ENCODE assay signal across 8 cellular contexts in genomic region chr22:20507253-20508066, GRCh38. TPM values are rescaled to one million over a fixed set of nuclear protein-coding genes. Genes with fewer than 3 reads are reported as not detected.
DNase-seq lines count a peak whose midpoint lies in the region.

A gene with protein sequence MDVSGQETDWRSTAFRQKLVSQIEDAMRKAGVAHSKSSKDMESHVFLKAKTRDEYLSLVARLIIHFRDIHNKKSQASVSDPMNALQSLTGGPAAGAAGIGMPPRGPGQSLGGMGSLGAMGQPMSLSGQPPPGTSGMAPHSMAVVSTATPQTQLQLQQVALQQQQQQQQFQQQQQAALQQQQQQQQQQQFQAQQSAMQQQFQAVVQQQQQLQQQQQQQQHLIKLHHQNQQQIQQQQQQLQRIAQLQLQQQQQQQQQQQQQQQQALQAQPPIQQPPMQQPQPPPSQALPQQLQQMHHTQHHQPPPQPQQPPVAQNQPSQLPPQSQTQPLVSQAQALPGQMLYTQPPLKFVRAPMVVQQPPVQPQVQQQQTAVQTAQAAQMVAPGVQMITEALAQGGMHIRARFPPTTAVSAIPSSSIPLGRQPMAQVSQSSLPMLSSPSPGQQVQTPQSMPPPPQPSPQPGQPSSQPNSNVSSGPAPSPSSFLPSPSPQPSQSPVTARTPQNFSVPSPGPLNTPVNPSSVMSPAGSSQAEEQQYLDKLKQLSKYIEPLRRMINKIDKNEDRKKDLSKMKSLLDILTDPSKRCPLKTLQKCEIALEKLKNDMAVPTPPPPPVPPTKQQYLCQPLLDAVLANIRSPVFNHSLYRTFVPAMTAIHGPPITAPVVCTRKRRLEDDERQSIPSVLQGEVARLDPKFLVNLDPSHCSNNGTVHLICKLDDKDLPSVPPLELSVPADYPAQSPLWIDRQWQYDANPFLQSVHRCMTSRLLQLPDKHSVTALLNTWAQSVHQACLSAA (plus strand): TSS chr22:20507610. CDS start chr22:20507679, 69 bp downstream.

- H2AFZ ChIP-seq in neuron (ENCODE audit: low read depth, low read length) = peak within 1 kb of the TSS; percentile 61

- H3K9ac ChIP-seq in subcutaneous abdominal adipose tissue (ENCODE audit: low read length in 5 of 5) = peak within 1 kb of the TSS; percentile 90 to 100 (median 99)

- peak within 1 kb of the TSS; percentile 94 for H3K27ac ChIP-seq in subcutaneous abdominal adipose tissue (ENCODE audit: low read depth, low read length)

- H3K4me3 ChIP-seq in neuron (ENCODE audit: low read length) = peak within 1 kb of the TSS; percentile 82
- H3K4me3 ChIP-seq in subcutaneous abdominal adipose tissue (ENCODE audit: low read depth in 1 of 5, low read length in 5 of 5) = peak within 1 kb of the TSS; percentile 74 to 96 (median 82)

- DNase-seq in EL = peak; percentile 91
- peak; percentile 62 for DNase-seq in GOT3 (lab: John Stamatoyannopoulos, UW)
- DNase-seq in M059J (ENCODE audit: low read depth) = peak; percentile 88
- peak; percentile 73 for DNase-seq in SIG-M5 treated with dmso at 0.1 percent for 504 hours (lab: John Stamatoyannopoulos, UW; ENCODE audit: unreplicated experiment)
- peak; percentile 85 for DNase-seq in activated gamma-delta T cell treated with Interleukin-2 at 50 U/mL for 16 hours
- DNase-seq in foreskin melanocyte = peak; percentile 81

- H3K4me1 ChIP-seq in neuron (ENCODE audit: insufficient read depth, low read length) (peaks cover 28% of the 10 kb centered on the region), subcutaneous abdominal adipose tissue (ENCODE audit: control insufficient read depth in 5 of 5, insufficient read depth in 5 of 5, low read length in 5 of 5) (peaks cover 14 to 48% (median 42%) of the 10 kb centered on the region in 5 donors)

- H3K9me3 ChIP-seq in neuron (ENCODE audit: low read length) (no peaks in the 10 kb centered on the region), subcutaneous abdominal adipose tissue (ENCODE audit: control insufficient read depth in 5 of 5, low read length in 5 of 5) (no peaks in the 10 kb centered on the region)

- no peaks in the 10 kb centered on the region for H3K36me3 ChIP-seq in neuron (ENCODE audit: insufficient read depth, low read length)
- no peaks in the 10 kb centered on the region for H3K36me3 ChIP-seq in subcutaneous abdominal adipose tissue (ENCODE audit: control insufficient read depth in 5 of 5, insufficient read depth in 5 of 5, low read length in 5 of 5)

- H3K27me3 ChIP-seq in neuron (ENCODE audit: insufficient read depth, low read length) (no peaks in the 10 kb centered on the region), subcutaneous abdominal adipose tissue (ENCODE audit: control insufficient read depth in 5 of 5, insufficient read depth in 4 of 5, low read length in 5 of 5) (no peaks in the 10 kb centered on the region)

RNA-seq across cellular contexts. Expression of the gene that starts here (rescaled TPM):
- 22.3 and 27.9 TPM in 2 replicates for total RNA-seq in M059J (2014; rRNA removed; shearing (Covaris generic))

Comparison
In these comparisons a context has a peak if more than half of its experiments do, and no peak if none do; other contexts are left out.
1. Peak in every context shown above with its lines: DNase-seq, H3K4me3 ChIP-seq and H3K27ac ChIP-seq.